Comparison of ENCODE assay signal across 8 cellular contexts in the genomic region with DNA sequence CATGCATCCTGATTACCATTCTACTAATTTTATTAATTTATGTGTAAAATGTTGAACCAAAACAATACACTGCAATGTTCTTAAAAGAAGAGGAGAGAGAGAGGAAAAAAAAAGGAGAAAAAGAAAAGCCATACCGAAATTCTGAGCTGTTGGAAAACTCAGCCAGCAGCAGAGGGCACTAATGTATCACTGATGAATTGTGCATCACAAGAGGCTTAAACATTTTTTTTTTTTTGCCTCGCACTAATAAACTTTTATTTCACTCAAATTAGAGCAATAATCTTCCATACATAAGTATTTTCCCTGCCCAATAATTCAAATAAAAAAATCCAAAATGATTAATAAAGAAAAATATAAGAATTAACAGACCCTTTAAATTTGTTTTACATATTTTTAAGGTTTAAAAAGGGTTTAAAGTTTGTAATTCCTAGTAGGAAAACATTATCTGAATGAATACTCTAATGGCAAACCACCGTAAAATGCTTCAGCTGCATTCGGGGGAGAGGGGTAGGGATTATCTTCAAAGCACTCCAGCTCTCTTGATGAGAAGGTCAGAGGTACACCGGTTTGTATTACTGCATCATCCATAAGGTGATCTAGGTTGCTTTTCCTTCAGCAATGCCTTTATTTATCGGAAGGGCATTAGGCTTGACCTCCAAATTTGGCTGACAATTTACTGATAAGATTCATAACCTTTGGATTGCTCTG. TPM values are rescaled to one million over a fixed set of nuclear protein-coding genes. Genes with fewer than 3 reads are reported as not detected.
DNase-seq lines count a peak whose midpoint lies in the region; ATAC-seq and TF ChIP-seq lines count a peak whose summit lies in the region.

No MANE protein-coding gene starts in this region.

- peaks cover 13% of the 10 kb centered on the region for H3K9me3 Mint-ChIP-seq in WTC11

- no peaks in the 10 kb centered on the region; the same call in 1 of the 2 replicates for H3K36me3 Mint-ChIP-seq in WTC11

- no peak overlapping the region for H3K4me3 Mint-ChIP-seq in WTC11

- no peaks in the 10 kb centered on the region for H3K36me3 ChIP-seq in iPS DF 6.9 (ENCODE audit: control insufficient read depth, insufficient read depth, low read length)
- H3K36me3 ChIP-seq in testis (ENCODE audit: low read depth, missing control alignments), result no peaks in the 10 kb centered on the region

- H3K27me3 ChIP-seq in iPS DF 6.9 (ENCODE audit: control insufficient read depth, insufficient read depth, low read length) (no peaks in the 10 kb centered on the region), testis (no peaks in the 10 kb centered on the region)

- H3K4me3 ChIP-seq in iPS DF 6.9 (ENCODE audit: low read length) (no peak overlapping the region), testis (no peak overlapping the region)

- H3K27ac ChIP-seq in iPS DF 6.9 (ENCODE audit: low read length), result no peak overlapping the region
- no peak overlapping the region for H3K27ac ChIP-seq in testis

- H3K4me1 ChIP-seq in iPS DF 6.9 (ENCODE audit: control insufficient read depth, insufficient read depth, low read length) (no peaks in the 10 kb centered on the region), testis (no peaks in the 10 kb centered on the region)

- no peak for TF ChIP-seq POLR2A in testis (IDR thresholded peaks at IDR 0.05)

- ATAC-seq in left cardiac atrium (peak; percentile 34 to 36), Right ventricle myocardium superior (ENCODE audit: poor library complexity) (no peak), WTC11 (no peak), GM18909 (IDR thresholded peaks at IDR 0.05; ENCODE audit: poor library complexity, unreplicated experiment) (no peak), HG03432 (IDR thresholded peaks at IDR 0.05; ENCODE audit: unreplicated experiment) (no peak)

- intact Hi-C loops in left cardiac atrium (cut with DNase I) (loop anchor here in 1 of 2 donors (5.0 to 10.0 kb wide), 2 partner anchors 364 to 1181 kb away; no protein-coding TSS in a partner anchor), Right ventricle myocardium superior (cut with DNase I) (loop anchor here (10.0 kb wide), 2 partner anchors 461 to 1171 kb away; no protein-coding TSS in a partner anchor), testis (cut with DNase I; ENCODE audit: low total_unique reads) (no loop called here)

- POLR2A ChIA-PET in WTC11 (lab: Charles Lee), result no interaction called here

- H3K9me3 ChIP-seq in iPS DF 6.9 (ENCODE audit: control insufficient read depth, insufficient read depth, low read length) (no peaks in the 10 kb centered on the region), testis (no peaks in the 10 kb centered on the region)

- peak; percentile 34 for DNase-seq in left cardiac atrium
- DNase-seq in Right ventricle myocardium superior, result no peak
- peak; percentile 19 for DNase-seq in NCI-H1105 (lab: John Stamatoyannopoulos, UW)
- DNase-seq in WTC11 (ENCODE audit: low spot score), result peak; percentile 42
- DNase-seq in iPS DF 6.9 (ENCODE audit: low read depth, low spot score), result peak; percentile 25
- peak; percentile 59 for DNase-seq in testis

- H3K4me1 Mint-ChIP-seq in WTC11, result no peaks in the 10 kb centered on the region

- TF ChIP-seq CTCF in WTC11 (IDR thresholded peaks at IDR 0.05), result peak; percentile 39; the same call in 1 of the 2 replicates
- TF ChIP-seq CTCF in testis (IDR thresholded peaks at IDR 0.05), result peak; percentile 15 to 63 (median 60)

- H3K27me3 Mint-ChIP-seq in WTC11 (ENCODE audit: low read depth), result peaks cover 4% of the 10 kb centered on the region

- no CpG with 5 or more reads among the region's 6 CpGs for WGBS in iPS DF 6.9 (ENCODE audit: insufficient coverage, insufficient read length)
- 44 to 52% methylated on average over 6 of the region's 6 CpGs for WGBS in testis, 2 donors

- CTCF ChIA-PET in WTC11 (lab: Charles Lee), result interaction anchor here (0.6 to 2.0 kb wide), 17 partner anchors 9 to 837 kb away, joined by 3 to 14 read pairs (median 3); no protein-coding TSS in a partner anchor

- no peak overlapping the region for H3K27ac Mint-ChIP-seq in WTC11

TF ChIP-seq in WTC11, 78 proteins besides CTCF, POLR2A, EP300 and RAD21:
- TF ChIP-seq ZNF263 (CRISPR knock-in tag; IDR thresholded peaks at IDR 0.05; ENCODE audit: low read depth), result no peak
- TF ChIP-seq ZNF317 (CRISPR knock-in tag; IDR thresholded peaks at IDR 0.05; ENCODE audit: borderline replicate concordance, low read depth), result no peak
- TF ChIP-seq TP53 (CRISPR knock-in tag; IDR thresholded peaks at IDR 0.05), result no peak
- no peak for TF ChIP-seq NR2C2 (CRISPR knock-in tag; IDR thresholded peaks at IDR 0.05)
- TF ChIP-seq EMX1 (CRISPR knock-in tag; IDR thresholded peaks at IDR 0.05), result no peak
- TF ChIP-seq, protein P1, sequence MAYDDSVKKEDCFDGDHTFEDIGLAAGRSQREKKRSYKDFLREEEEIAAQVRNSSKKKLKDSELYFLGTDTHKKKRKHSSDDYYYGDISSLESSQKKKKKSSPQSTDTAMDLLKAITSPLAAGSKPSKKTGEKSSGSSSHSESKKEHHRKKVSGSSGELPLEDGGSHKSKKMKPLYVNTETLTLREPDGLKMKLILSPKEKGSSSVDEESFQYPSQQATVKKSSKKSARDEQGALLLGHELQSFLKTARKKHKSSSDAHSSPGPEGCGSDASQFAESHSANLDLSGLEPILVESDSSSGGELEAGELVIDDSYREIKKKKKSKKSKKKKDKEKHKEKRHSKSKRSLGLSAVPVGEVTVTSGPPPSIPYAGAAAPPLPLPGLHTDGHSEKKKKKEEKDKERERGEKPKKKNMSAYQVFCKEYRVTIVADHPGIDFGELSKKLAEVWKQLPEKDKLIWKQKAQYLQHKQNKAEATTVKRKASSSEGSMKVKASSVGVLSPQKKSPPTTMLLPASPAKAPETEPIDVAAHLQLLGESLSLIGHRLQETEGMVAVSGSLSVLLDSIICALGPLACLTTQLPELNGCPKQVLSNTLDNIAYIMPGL (CRISPR knock-in tag; IDR thresholded peaks at IDR 0.05), result no peak
- TF ChIP-seq TCF7 (CRISPR knock-in tag; IDR thresholded peaks at IDR 0.05; ENCODE audit: low read depth), result no peak
- no peak for TF ChIP-seq ZSCAN18 (CRISPR knock-in tag; IDR thresholded peaks at IDR 0.05)
- no peak for TF ChIP-seq PRRX2 (CRISPR knock-in tag; IDR thresholded peaks at IDR 0.05)
- no peak for TF ChIP-seq IRF2 (CRISPR knock-in tag; IDR thresholded peaks at IDR 0.05; ENCODE audit: borderline replicate concordance, low read depth)
- TF ChIP-seq TEAD1 (CRISPR knock-in tag; IDR thresholded peaks at IDR 0.05), result no peak
- TF ChIP-seq, protein P2, sequence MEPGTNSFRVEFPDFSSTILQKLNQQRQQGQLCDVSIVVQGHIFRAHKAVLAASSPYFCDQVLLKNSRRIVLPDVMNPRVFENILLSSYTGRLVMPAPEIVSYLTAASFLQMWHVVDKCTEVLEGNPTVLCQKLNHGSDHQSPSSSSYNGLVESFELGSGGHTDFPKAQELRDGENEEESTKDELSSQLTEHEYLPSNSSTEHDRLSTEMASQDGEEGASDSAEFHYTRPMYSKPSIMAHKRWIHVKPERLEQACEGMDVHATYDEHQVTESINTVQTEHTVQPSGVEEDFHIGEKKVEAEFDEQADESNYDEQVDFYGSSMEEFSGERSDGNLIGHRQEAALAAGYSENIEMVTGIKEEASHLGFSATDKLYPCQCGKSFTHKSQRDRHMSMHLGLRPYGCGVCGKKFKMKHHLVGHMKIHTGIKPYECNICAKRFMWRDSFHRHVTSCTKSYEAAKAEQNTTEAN (CRISPR knock-in tag; IDR thresholded peaks at IDR 0.05), result no peak
- no peak for TF ChIP-seq GRHL2 (CRISPR knock-in tag; IDR thresholded peaks at IDR 0.05; ENCODE audit: insufficient replicate concordance, severe bottlenecking)
- TF ChIP-seq GABPB1 (CRISPR knock-in tag; IDR thresholded peaks at IDR 0.05), result no peak
- no peak for TF ChIP-seq NFE2L1 (CRISPR knock-in tag; IDR thresholded peaks at IDR 0.05)
- TF ChIP-seq ETV6 (CRISPR knock-in tag; IDR thresholded peaks at IDR 0.05), result no peak
- TF ChIP-seq, protein P3, sequence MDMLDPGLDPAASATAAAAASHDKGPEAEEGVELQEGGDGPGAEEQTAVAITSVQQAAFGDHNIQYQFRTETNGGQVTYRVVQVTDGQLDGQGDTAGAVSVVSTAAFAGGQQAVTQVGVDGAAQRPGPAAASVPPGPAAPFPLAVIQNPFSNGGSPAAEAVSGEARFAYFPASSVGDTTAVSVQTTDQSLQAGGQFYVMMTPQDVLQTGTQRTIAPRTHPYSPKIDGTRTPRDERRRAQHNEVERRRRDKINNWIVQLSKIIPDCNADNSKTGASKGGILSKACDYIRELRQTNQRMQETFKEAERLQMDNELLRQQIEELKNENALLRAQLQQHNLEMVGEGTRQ (CRISPR knock-in tag; IDR thresholded peaks at IDR 0.05), result no peak
- no peak for TF ChIP-seq SOX15 (CRISPR knock-in tag; IDR thresholded peaks at IDR 0.05)
- no peak for TF ChIP-seq KAT7 (CRISPR knock-in tag; IDR thresholded peaks at IDR 0.05; ENCODE audit: borderline replicate concordance)

RNA-seq across cellular contexts. Expression of gene ATP23, which starts 41.9 kb away (rescaled TPM):
- total RNA-seq in left cardiac atrium (1 to 10 TPM; 7.6 to 9.4 TPM), Right ventricle myocardium superior (7.6 TPM), WTC11 (2021) (5.6 to 7.0 TPM (median 6.1 TPM) in 3 replicates), testis (10 to 100 TPM; 53.1 to 76.6 TPM)
- polyA plus RNA-seq in testis (ENCODE audit: insufficient read depth, low read depth, low replicate concordance), result 102 TPM

Comparison
In these comparisons a context has a peak if more than half of its experiments do, and no peak if none do; other contexts are left out.
1. ATAC-seq: peak in left cardiac atrium (2 of 2); none in Right ventricle myocardium superior (single experiment), WTC11 (single experiment), GM18909 (single experiment) and HG03432 (single experiment).